Comparison of ENCODE assay signal across 22 cellular contexts in the genomic region with DNA sequence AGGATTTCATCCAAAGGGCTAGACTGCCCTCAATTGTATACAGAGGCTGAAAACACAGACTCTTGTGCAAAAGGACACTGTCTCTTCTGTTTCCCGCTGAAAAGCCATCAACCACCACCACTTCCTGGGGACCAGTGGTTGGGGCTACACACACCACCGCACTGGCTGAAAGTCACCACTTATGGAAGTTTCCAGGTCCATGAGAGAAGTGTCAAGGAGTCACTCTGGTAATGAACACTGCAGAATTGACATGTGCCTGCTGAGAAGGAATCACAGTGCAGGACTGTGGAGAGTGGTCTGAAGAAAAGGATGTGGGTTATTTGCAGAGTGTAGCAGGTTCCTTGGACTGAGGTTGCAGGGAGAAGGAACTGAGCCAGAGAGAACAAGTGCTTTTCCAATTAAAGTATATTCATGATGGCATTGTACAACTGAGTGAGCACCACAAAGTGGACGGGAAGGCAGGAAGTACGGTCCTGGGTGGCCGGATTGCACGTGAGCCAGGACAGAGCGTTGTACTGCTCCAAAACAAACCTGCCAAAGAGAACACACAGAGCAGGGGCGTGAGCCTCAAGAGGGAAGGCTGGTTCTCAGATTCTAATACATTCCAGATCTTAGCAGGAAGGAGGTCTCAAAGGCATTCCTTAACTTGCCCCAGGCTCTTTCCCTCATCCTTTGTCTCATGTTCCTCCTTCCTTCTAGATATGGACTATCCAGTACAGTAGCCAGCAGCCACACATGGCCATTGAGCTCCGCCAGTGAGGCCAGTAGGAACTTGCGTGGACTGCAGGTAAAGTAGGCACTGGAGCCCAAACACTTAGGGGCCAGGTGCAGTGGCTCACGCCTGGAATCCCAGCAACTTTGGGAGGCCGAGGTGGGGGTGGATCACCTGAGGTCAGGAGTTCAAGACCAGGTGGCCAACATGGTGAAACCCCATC.
DNase-seq lines count a peak whose midpoint lies in the region; ATAC-seq lines count a peak whose summit lies in the region.
"Had no signal": no experiment of that assay in that cellular context is flagged by ENCODE, and none has a peak within 500 bp of the region (broad histone marks: within the 10 kb centered on the region; RNA-seq: fewer than 3 reads in every experiment).

No MANE protein-coding gene starts in this region.

- DNase-seq in activated CD4-positive, alpha-beta T cell treated with anti-CD3 and anti-CD28 coated beads, Interleukin-2, amount 10 ng/mL, durations not matched to agents 7 days and 5 days = no peak
- no peak for DNase-seq in activated CD4-positive, alpha-beta T cell treated with anti-CD3 and anti-CD28 coated beads for 48 hours
- DNase-seq in activated CD4-positive, alpha-beta memory T cell treated with anti-CD3 and anti-CD28 coated beads, Interleukin-2, amount 10 ng/mL, durations not matched to agents 7 days and 5 days = peak; percentile 60
- DNase-seq in mesenchymal stem cell (no peak), epidermal melanocyte (ENCODE audit: insufficient read length, low spot score) (no peak), NCI-H2029 (lab: John Stamatoyannopoulos, UW) (no peak)
- peak in 1 of 2 donors; percentile 38 for DNase-seq in stimulated activated naive CD8-positive, alpha-beta T cell treated with anti-CD3 and anti-CD28 coated beads, Interleukin-15, amount 100 ng/mL, for 72 hours
- DNase-seq: activated T-cell treated with anti-CD3 and anti-CD28 coated beads, Interleukin-2, amount 50 U/mL, for 1 hour; GOT3; KBM-7; left colon; NCI-H1694; stimulated activated CD4-positive, alpha-beta T cell treated with anti-CD3 and anti-CD28 coated beads, Interleukin-2, amount 100 ng/mL, for 48 hours; stomach had no signal

- POLR2A ChIA-PET in activated CD4-positive, alpha-beta T cell treated with anti-CD3 and anti-CD28 coated beads, Interleukin-2, amount 10 ng/mL, durations not matched to agents 7 days and 5 days (lab: Charles Lee) = no interaction called here
- POLR2A ChIA-PET in activated CD4-positive, alpha-beta memory T cell treated with anti-CD3 and anti-CD28 coated beads, Interleukin-2, amount 10 ng/mL, durations not matched to agents 7 days and 5 days (lab: Charles Lee) = no interaction called here

- no peak overlapping the region for H3K14ac ChIP-seq in mesenchymal stem cell (ENCODE audit: low read length in 2 of 2)

- no peaks in the 10 kb centered on the region for H3K9me3 ChIP-seq in mesenchymal stem cell (ENCODE audit: control insufficient read depth, low read length)
- H3K9me3 ChIP-seq: stomach, upper lobe of left lung had no signal

- CTCF ChIA-PET in activated CD4-positive, alpha-beta T cell treated with anti-CD3 and anti-CD28 coated beads, Interleukin-2, amount 10 ng/mL, durations not matched to agents 7 days and 5 days (lab: Charles Lee) = interaction anchor here (0.6 kb wide), 1 partner anchor 403 kb away, joined by 4 read pairs; no protein-coding TSS in a partner anchor
- CTCF ChIA-PET in activated CD4-positive, alpha-beta memory T cell treated with anti-CD3 and anti-CD28 coated beads, Interleukin-2, amount 10 ng/mL, durations not matched to agents 7 days and 5 days (lab: Charles Lee) = no interaction called here

- H2AFZ ChIP-seq in mesenchymal stem cell (ENCODE audit: low read depth, low read length) = no peak overlapping the region

- no peak overlapping the region for H3K18ac ChIP-seq in mesenchymal stem cell (ENCODE audit: low read depth in 1 of 2, low read length in 2 of 2)

- no peak overlapping the region for H3K4me3 Mint-ChIP-seq in activated CD4-positive, alpha-beta T cell treated with anti-CD3 and anti-CD28 coated beads, Interleukin-2, amount 10 ng/mL, durations not matched to agents 7 days and 5 days
- no peak overlapping the region for H3K4me3 Mint-ChIP-seq in activated CD4-positive, alpha-beta memory T cell treated with anti-CD3 and anti-CD28 coated beads, Interleukin-2, amount 10 ng/mL, durations not matched to agents 7 days and 5 days
- H3K4me3 Mint-ChIP-seq in stimulated activated naive CD8-positive, alpha-beta T cell treated with anti-CD3 and anti-CD28 coated beads, Interleukin-15, amount 100 ng/mL, for 72 hours = no peak overlapping the region
- H3K4me3 Mint-ChIP-seq: activated naive CD8-positive, alpha-beta T cell; B cell; mesothelial cell of epicardium; neural crest cell had no signal

- no peak overlapping the region for H3K23ac ChIP-seq in mesenchymal stem cell (ENCODE audit: low read length in 2 of 2)

- peak overlapping the region; percentile 1 for H4K8ac ChIP-seq in mesenchymal stem cell (ENCODE audit: low read length)

- no peak overlapping the region for H2BK5ac ChIP-seq in mesenchymal stem cell (ENCODE audit: low read depth, low read length, poor library complexity, severe bottlenecking)

- H2AK5ac ChIP-seq in mesenchymal stem cell (ENCODE audit: low read length, severe bottlenecking) = peak overlapping the region; percentile 38

- H3K27ac Mint-ChIP-seq in activated CD4-positive, alpha-beta T cell treated with anti-CD3 and anti-CD28 coated beads, Interleukin-2, amount 10 ng/mL, durations not matched to agents 7 days and 5 days = peak overlapping the region; percentile 65
- peak overlapping the region; percentile 36 for H3K27ac Mint-ChIP-seq in activated CD4-positive, alpha-beta memory T cell treated with anti-CD3 and anti-CD28 coated beads, Interleukin-2, amount 10 ng/mL, durations not matched to agents 7 days and 5 days
- H3K27ac Mint-ChIP-seq in stimulated activated naive CD8-positive, alpha-beta T cell treated with anti-CD3 and anti-CD28 coated beads, Interleukin-15, amount 100 ng/mL, for 72 hours = peak overlapping the region; percentile 49 to 54
- H3K27ac Mint-ChIP-seq: activated naive CD8-positive, alpha-beta T cell; B cell; mesothelial cell of epicardium had no signal

- no peaks in the 10 kb centered on the region for H3K27me3 Mint-ChIP-seq in activated CD4-positive, alpha-beta T cell treated with anti-CD3 and anti-CD28 coated beads, Interleukin-2, amount 10 ng/mL, durations not matched to agents 7 days and 5 days
- H3K27me3 Mint-ChIP-seq in activated CD4-positive, alpha-beta memory T cell treated with anti-CD3 and anti-CD28 coated beads, Interleukin-2, amount 10 ng/mL, durations not matched to agents 7 days and 5 days = no peaks in the 10 kb centered on the region
- H3K27me3 Mint-ChIP-seq in stimulated activated naive CD8-positive, alpha-beta T cell treated with anti-CD3 and anti-CD28 coated beads, Interleukin-15, amount 100 ng/mL, for 72 hours = no peaks in the 10 kb centered on the region
- H3K27me3 Mint-ChIP-seq: activated naive CD8-positive, alpha-beta T cell; B cell had no signal

- H3K36me3 Mint-ChIP-seq in activated CD4-positive, alpha-beta T cell treated with anti-CD3 and anti-CD28 coated beads, Interleukin-2, amount 10 ng/mL, durations not matched to agents 7 days and 5 days (ENCODE audit: low read depth) = peaks cover 50% of the 10 kb centered on the region
- peaks cover 51% of the 10 kb centered on the region for H3K36me3 Mint-ChIP-seq in activated CD4-positive, alpha-beta memory T cell treated with anti-CD3 and anti-CD28 coated beads, Interleukin-2, amount 10 ng/mL, durations not matched to agents 7 days and 5 days (ENCODE audit: low read depth)

- peaks cover 19 to 96% of the 10 kb centered on the region in 2 experiments for H3K36me3 ChIP-seq in mesenchymal stem cell (ENCODE audit: control insufficient read depth in 1 of 2, insufficient read depth in 2 of 2, low read depth in 1 of 2, low read length in 2 of 2)

- H3K79me1 ChIP-seq in mesenchymal stem cell (replicated peaks; ENCODE audit: low read length, poor library complexity, severe bottlenecking) = peaks cover 8% of the 10 kb centered on the region

- peak; percentile 87 for ATAC-seq in stimulated activated naive CD8-positive, alpha-beta T cell treated with anti-CD3 and anti-CD28 coated beads, Interleukin-15, amount 100 ng/mL, for 72 hours
- no peak for ATAC-seq in GM21381 (IDR thresholded peaks at IDR 0.05; ENCODE audit: unreplicated experiment)
- ATAC-seq: left colon had no signal

- H3K27me3 ChIP-seq in mesenchymal stem cell (ENCODE audit: control insufficient read depth in 1 of 2, insufficient read depth in 1 of 2, low read length in 2 of 2) = no peaks in the 10 kb centered on the region
- H3K27me3 ChIP-seq: stomach, upper lobe of left lung had no signal

- H3K4me1 ChIP-seq in mesenchymal stem cell (ENCODE audit: control insufficient read depth, insufficient read depth, low read depth, low read length) = peaks cover 16% of the 10 kb centered on the region
- H3K4me1 ChIP-seq: stomach, upper lobe of left lung had no signal

- no peak overlapping the region for H2BK12ac ChIP-seq in mesenchymal stem cell (ENCODE audit: low read length in 2 of 2)

- no peak overlapping the region for H3K4me3 ChIP-seq in mesenchymal stem cell (ENCODE audit: insufficient read depth in 1 of 2, low read depth in 1 of 2, low read length in 2 of 2)
- H3K4me3 ChIP-seq: coronary artery, skin epidermis, stomach, upper lobe of left lung had no signal

- no peak overlapping the region for H3K4me2 ChIP-seq in mesenchymal stem cell (ENCODE audit: low read length, poor library complexity, severe bottlenecking)

- no peak overlapping the region for H3K4ac ChIP-seq in mesenchymal stem cell (ENCODE audit: low read depth in 1 of 2, low read length in 2 of 2)

- 97% methylated on average over 12 of the region's 12 CpGs for WGBS in mesenchymal stem cell

- no peak overlapping the region for H3K9ac ChIP-seq in mesenchymal stem cell (ENCODE audit: low read length)

- H2BK15ac ChIP-seq in mesenchymal stem cell (ENCODE audit: low read depth, poor library complexity, severe bottlenecking) = no peak overlapping the region

- H2BK120ac ChIP-seq in mesenchymal stem cell (ENCODE audit: low read depth, low read length) = no peak overlapping the region

- no peak overlapping the region for H4K91ac ChIP-seq in mesenchymal stem cell (ENCODE audit: low read length)

- H3K27ac ChIP-seq in mesenchymal stem cell (ENCODE audit: low read length, poor library complexity, severe bottlenecking) = peak overlapping the region; percentile 69
- H3K27ac ChIP-seq: coronary artery, skin epidermis, stomach, upper lobe of left lung had no signal

- H3K4me1 Mint-ChIP-seq in activated CD4-positive, alpha-beta T cell treated with anti-CD3 and anti-CD28 coated beads, Interleukin-2, amount 10 ng/mL, durations not matched to agents 7 days and 5 days = peaks cover 44% of the 10 kb centered on the region
- H3K4me1 Mint-ChIP-seq in activated CD4-positive, alpha-beta memory T cell treated with anti-CD3 and anti-CD28 coated beads, Interleukin-2, amount 10 ng/mL, durations not matched to agents 7 days and 5 days = peaks cover 57% of the 10 kb centered on the region
- peaks cover 22% of the 10 kb centered on the region for H3K4me1 Mint-ChIP-seq in stimulated activated naive CD8-positive, alpha-beta T cell treated with anti-CD3 and anti-CD28 coated beads, Interleukin-15, amount 100 ng/mL, for 72 hours
- H3K4me1 Mint-ChIP-seq: B cell, neural crest cell had no signal

- no peaks in the 10 kb centered on the region for H3K9me3 Mint-ChIP-seq in activated CD4-positive, alpha-beta T cell treated with anti-CD3 and anti-CD28 coated beads, Interleukin-2, amount 10 ng/mL, durations not matched to agents 7 days and 5 days
- H3K9me3 Mint-ChIP-seq in activated CD4-positive, alpha-beta memory T cell treated with anti-CD3 and anti-CD28 coated beads, Interleukin-2, amount 10 ng/mL, durations not matched to agents 7 days and 5 days = no peaks in the 10 kb centered on the region
- H3K9me3 Mint-ChIP-seq in stimulated activated naive CD8-positive, alpha-beta T cell treated with anti-CD3 and anti-CD28 coated beads, Interleukin-15, amount 100 ng/mL, for 72 hours = no peaks in the 10 kb centered on the region
- H3K9me3 Mint-ChIP-seq: mesothelial cell of epicardium, neural crest cell had no signal
